In the genomic region with DNA sequence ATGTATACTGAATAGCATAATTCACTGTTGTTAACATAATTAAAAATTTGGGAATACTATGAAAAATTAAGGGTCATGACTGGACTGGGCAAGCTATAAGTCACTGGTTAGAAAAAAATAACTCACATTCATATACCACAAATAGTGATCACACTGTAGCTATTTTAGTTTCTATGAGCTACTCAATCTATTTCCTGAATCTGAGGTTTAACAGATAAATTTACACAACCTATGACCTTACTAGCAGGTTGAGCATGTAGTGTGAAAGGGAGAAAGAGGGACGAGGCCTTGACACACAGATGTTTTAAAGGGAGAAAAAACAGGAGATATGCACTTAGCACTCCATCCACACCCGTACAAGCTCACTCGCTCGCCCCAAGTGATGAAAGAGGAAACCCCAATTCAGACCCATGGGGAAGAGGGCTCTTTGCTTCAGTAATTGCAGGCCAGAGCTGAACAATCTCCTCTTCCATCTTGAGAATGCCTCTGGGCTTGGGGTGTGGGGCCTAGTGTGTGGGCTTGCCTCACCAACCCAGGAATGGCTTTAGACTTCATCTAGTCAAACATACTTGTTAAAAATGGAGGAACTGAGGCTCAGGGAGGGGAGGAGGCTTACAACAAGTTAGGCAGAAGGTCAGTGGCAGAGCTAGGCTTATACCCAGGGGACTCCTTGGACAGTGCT, we compare ENCODE assay signal across 1 cellular context.
A peak's percentile ranks its signal among the peaks of the same experiment; 100 is the strongest.
TF ChIP-seq lines count a peak whose summit lies in the region.

No MANE protein-coding gene starts in this region.

TF ChIP-seq in GM12878, 131 proteins besides CTCF, POLR2A, EP300 and RAD21 (continued from another document):
- no peak for TF ChIP-seq CUX1 (IDR thresholded peaks at IDR 0.05; ENCODE audit: insufficient replicate concordance, low read depth, low read length)
- TF ChIP-seq ZNF384 (IDR thresholded peaks at IDR 0.05; ENCODE audit: borderline replicate concordance, low read depth, low read length), result peak; percentile 68; the same call in 1 of the 2 replicates
- TF ChIP-seq SIX5 (IDR thresholded peaks at IDR 0.05; ENCODE audit: low read depth, low read length, severe bottlenecking), result no peak
- peak; percentile 63 for TF ChIP-seq JUNB (IDR thresholded peaks at IDR 0.05)
- TF ChIP-seq DPF2 (IDR thresholded peaks at IDR 0.05), result no peak; the same call in 1 of the 2 replicates
- TF ChIP-seq MTA3 (IDR thresholded peaks at IDR 0.05; ENCODE audit: borderline replicate concordance, low read length), result no peak
- TF ChIP-seq, protein P1, sequence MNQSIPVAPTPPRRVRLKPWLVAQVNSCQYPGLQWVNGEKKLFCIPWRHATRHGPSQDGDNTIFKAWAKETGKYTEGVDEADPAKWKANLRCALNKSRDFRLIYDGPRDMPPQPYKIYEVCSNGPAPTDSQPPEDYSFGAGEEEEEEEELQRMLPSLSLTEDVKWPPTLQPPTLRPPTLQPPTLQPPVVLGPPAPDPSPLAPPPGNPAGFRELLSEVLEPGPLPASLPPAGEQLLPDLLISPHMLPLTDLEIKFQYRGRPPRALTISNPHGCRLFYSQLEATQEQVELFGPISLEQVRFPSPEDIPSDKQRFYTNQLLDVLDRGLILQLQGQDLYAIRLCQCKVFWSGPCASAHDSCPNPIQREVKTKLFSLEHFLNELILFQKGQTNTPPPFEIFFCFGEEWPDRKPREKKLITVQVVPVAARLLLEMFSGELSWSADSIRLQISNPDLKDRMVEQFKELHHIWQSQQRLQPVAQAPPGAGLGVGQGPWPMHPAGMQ (IDR thresholded peaks at IDR 0.05; ENCODE audit: borderline replicate concordance), result no peak
- TF ChIP-seq IKZF2 (IDR thresholded peaks at IDR 0.05), result peak; percentile 67 to 71; a peak in 2 of 4 replicates
- TF ChIP-seq PML (IDR thresholded peaks at IDR 0.05; ENCODE audit: low read length), result 0 out of 2 replicates have a peak, but pooled peaks have one; percentile 35
- TF ChIP-seq GATAD2B (conservative IDR thresholded peaks at IDR 0.05; ENCODE audit: low read depth), result peak; percentile 66; the same call in 1 of the 2 replicates
- TF ChIP-seq NR2F1 (conservative IDR thresholded peaks at IDR 0.05), result peak; percentile 94
- peak; percentile 34 for TF ChIP-seq SKIL (IDR thresholded peaks at IDR 0.05; ENCODE audit: low read depth, poor library complexity, severe bottlenecking)
